1 cellular context compared by ENCODE assay signal in the genomic region with DNA sequence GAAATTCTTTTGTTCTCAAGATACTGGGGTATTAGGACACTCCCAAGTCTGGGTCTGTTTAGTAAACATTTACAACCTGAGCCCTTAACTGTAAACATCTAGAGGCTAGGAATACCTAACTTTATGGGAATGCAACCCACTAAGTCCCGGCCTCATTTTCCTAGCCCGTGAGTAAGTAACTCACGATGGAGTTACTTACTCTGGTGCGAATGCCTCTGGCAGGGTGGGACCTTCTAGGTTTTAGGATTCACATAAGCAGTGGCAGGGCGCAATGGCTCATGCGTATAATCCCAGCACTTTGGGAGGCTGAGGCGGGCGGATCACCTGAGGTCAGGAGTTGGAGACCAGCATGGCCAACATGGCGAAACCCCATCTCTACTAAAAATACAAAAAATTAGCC. TPM values are rescaled to one million over a fixed set of nuclear protein-coding genes. Genes with fewer than 3 reads are reported as not detected.
"Had no signal": no experiment of that assay in that cellular context is flagged by ENCODE, and none has a peak within 500 bp of the region (broad histone marks: within the 10 kb centered on the region; RNA-seq: fewer than 3 reads in every experiment).

No MANE protein-coding gene starts in this region.

RNA-seq across cellular contexts. Expression of a gene that starts 50.8 kb away (rescaled TPM):
- total RNA-seq: dermis blood vessel endothelial cell had no signal
